13 cellular contexts compared by ENCODE assay signal in the genomic region with DNA sequence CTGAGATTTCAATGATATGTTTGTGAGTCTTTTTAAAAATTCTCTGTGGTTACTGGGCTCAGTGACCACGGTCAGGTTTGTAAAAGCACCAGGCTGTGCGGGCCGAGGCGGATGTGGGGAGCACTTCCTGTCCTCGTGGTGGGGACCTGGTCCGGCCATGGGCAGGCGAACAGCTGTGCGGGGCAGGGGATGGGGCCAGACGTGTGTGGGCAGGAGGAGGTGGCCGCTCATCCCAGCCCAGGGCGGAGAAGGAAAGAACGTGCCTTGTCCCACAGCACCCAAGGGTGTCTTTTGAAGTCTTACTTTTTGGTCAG. TPM values are rescaled to one million over a fixed set of nuclear protein-coding genes. Genes with fewer than 3 reads are reported as not detected.
A peak's percentile ranks its signal among the peaks of the same experiment; 100 is the strongest.
DNase-seq lines count a peak whose midpoint lies in the region; ATAC-seq and TF ChIP-seq lines count a peak whose summit lies in the region.
"Had no signal": no experiment of that assay in that cellular context is flagged by ENCODE, and none has a peak within 500 bp of the region (broad histone marks: within the 10 kb centered on the region; RNA-seq: fewer than 3 reads in every experiment).

No MANE protein-coding gene starts in this region.

- H3K36me3 ChIP-seq in lower lobe of right lung: no peaks in the 10 kb centered on the region

- no peak for TF ChIP-seq CTCF in lower lobe of right lung (IDR thresholded peaks at IDR 0.05)

- no peaks in the 10 kb centered on the region for H3K4me1 ChIP-seq in lower lobe of right lung

- no peaks in the 10 kb centered on the region for H3K9me3 ChIP-seq in lower lobe of right lung

- H3K4me3 ChIP-seq in lower lobe of right lung: no peak overlapping the region
- H3K4me3 ChIP-seq: coronary artery had no signal

- peak; percentile 47 for ATAC-seq in GM21528 (IDR thresholded peaks at IDR 0.05; ENCODE audit: low FRiP score, unreplicated experiment)
- peak in 1 of 2 donors; percentile 20 for ATAC-seq in lower lobe of right lung
- no peak for ATAC-seq in HG03045 (IDR thresholded peaks at IDR 0.05; ENCODE audit: unreplicated experiment)
- no peak for ATAC-seq in GM21360 (IDR thresholded peaks at IDR 0.05; ENCODE audit: unreplicated experiment)
- ATAC-seq: HCT116 had no signal

- intact Hi-C loops in lower lobe of right lung (cut with DNase I): no loop called here

- peak; percentile 6 for DNase-seq in ELR (ENCODE audit: low read depth)
- peak; percentile 33 for DNase-seq in HT1080 (ENCODE audit: low read depth)
- peak; percentile 29 for DNase-seq in lower lobe of right lung
- DNase-seq in central memory CD4-positive, alpha-beta T cell: no peak
- DNase-seq in cortex of kidney (lab: John Stamatoyannopoulos, UW): no peak
- DNase-seq: NCI-H1092 treated with DMSO at 0.1 percent for 48 hours; stimulated activated CD4-positive, alpha-beta T cell treated with anti-CD3 and anti-CD28 coated beads, Interleukin-4, amount 100 ng/mL, for 1 hour; stimulated activated naive CD4-positive, alpha-beta T cell treated with Interleukin-2 at 50 U/mL for 16 hours had no signal

- H3K27ac ChIP-seq in lower lobe of right lung: no peak overlapping the region
- H3K27ac ChIP-seq: coronary artery had no signal

- peaks cover under 1% of the 10 kb centered on the region for H3K27me3 ChIP-seq in lower lobe of right lung (ENCODE audit: low read depth)

RNA-seq across cellular contexts. Expression of gene OXCT2, which starts 5.2 kb away (rescaled TPM):
- not detected in 2 replicates for total RNA-seq in HT1080 (2014; rRNA removed; shearing (Covaris generic))
- 0.13 TPM in 1 of 2 replicates, not detected in the other for polyA plus RNA-seq in HT1080 (2015; cell fraction: cytosol; rRNA removed)
- 0.08 and 0.23 TPM in 2 replicates for polyA plus RNA-seq in HT1080 (2015; cell fraction: nucleus; rRNA removed)
- total RNA-seq in lower lobe of right lung: 0.47 TPM

RNA-seq across cellular contexts. Expression of gene BMP8B, which starts 12.3 kb away (rescaled TPM):
- total RNA-seq in HT1080 (2014; rRNA removed; shearing (Covaris generic)): not detected in 2 replicates
- 0.07 and 0.10 TPM in 2 replicates for polyA plus RNA-seq in HT1080 (2015; cell fraction: cytosol; rRNA removed)
- 0.02 and 0.05 TPM in 2 replicates for polyA plus RNA-seq in HT1080 (2015; cell fraction: nucleus; rRNA removed)
- total RNA-seq in lower lobe of right lung: 1.7 TPM

RNA-seq across cellular contexts. Expression of gene PPIE, which starts 37.7 kb away (rescaled TPM):
- 32.3 and 32.4 TPM in 2 replicates for total RNA-seq in HT1080 (2014; rRNA removed; shearing (Covaris generic))
- 58.6 and 59.1 TPM in 2 replicates for polyA plus RNA-seq in HT1080 (2015; cell fraction: cytosol; rRNA removed)
- polyA plus RNA-seq in HT1080 (2015; cell fraction: nucleus; rRNA removed): 74.0 and 74.3 TPM in 2 replicates
- total RNA-seq in lower lobe of right lung: 34.6 TPM

Comparison
In these comparisons a context has a peak if more than half of its experiments do, and no peak if none do; other contexts are left out.
1. DNase-seq: peak in ELR (single experiment), HT1080 (single experiment) and lower lobe of right lung (single experiment); none in central memory CD4-positive, alpha-beta T cell (single experiment) and cortex of kidney (single experiment).